Comparison of ENCODE assay signal across 1 cellular context in genomic region chr7:18494821-18495408, GRCh38.
TF ChIP-seq lines count a peak whose summit lies in the region.

No MANE protein-coding gene starts in this region.

TF ChIP-seq in GM23338, 12 proteins besides CTCF, POLR2A, EP300 and RAD21 (continued from another document):
- TF ChIP-seq REST (IDR thresholded peaks at IDR 0.05; ENCODE audit: unreplicated experiment) (no peak), ZNF331 (CRISPR knock-in tag; IDR thresholded peaks at IDR 0.05; ENCODE audit: low read depth) (no peak)
TF ChIP-seq in GM23338: peak in this region for 0.
